9 cellular contexts compared by ENCODE assay signal in genomic region chr15:64622410-64623260, GRCh38.
DNase-seq lines count a peak whose midpoint lies in the region; ATAC-seq, FAIRE-seq and TF ChIP-seq lines count a peak whose summit lies in the region.
"Had no signal": no experiment of that assay in that cellular context is flagged by ENCODE, and none has a peak within 500 bp of the region (broad histone marks: within the 10 kb centered on the region; RNA-seq: fewer than 3 reads in every experiment).

No MANE protein-coding gene starts in this region.

- FAIRE-seq in RCC 7860 (lab: Jason Lieb, UNC), result no peak

- peak overlapping the region; percentile 49 for H3K4me2 ChIP-seq in DND-41 (ENCODE audit: insufficient read depth, low read length)

- peaks cover 60% of the 10 kb centered on the region for H3K79me2 ChIP-seq in DND-41 (ENCODE audit: insufficient read depth, low read length)

- peaks cover 45% of the 10 kb centered on the region for H4K20me1 ChIP-seq in DND-41 (ENCODE audit: insufficient read depth, low read length)

- H3K4me3 ChIP-seq in DND-41 (ENCODE audit: low read depth in 1 of 2, low read length in 2 of 2) (no peak overlapping the region; a peak in 1 of 4 replicates), esophagus squamous epithelium (no peak overlapping the region), aorta (ENCODE audit: low read length in 2 of 2) (no peak overlapping the region)

- DNase-seq in DND-41 (peak; percentile 62), esophagus squamous epithelium (lab: John Stamatoyannopoulos, UW) (no peak), NAMALWA (ENCODE audit: low spot score) (no peak), aorta (no peak), RCC 7860 (ENCODE audit: low spot score) (no peak), NCI-H1417 treated with DMSO at 0.1 percent for 48 hours (lab: John Stamatoyannopoulos, UW) (no peak)
- DNase-seq in activated CD4-positive, CD25-positive, alpha-beta regulatory T cell treated with anti-CD3 and anti-CD28 coated beads, Interleukin-2, amount 50 U/mL, for 72 hours, result peak; percentile 48

- H3K4me1 ChIP-seq in DND-41 (ENCODE audit: insufficient read depth, low read length) (peaks cover 40% of the 10 kb centered on the region), esophagus squamous epithelium (peaks cover 20 to 62% (median 35%) of the 10 kb centered on the region in 3 donors), aorta (ENCODE audit: control insufficient read depth in 1 of 2, insufficient read depth in 2 of 2, low read length in 2 of 2) (peaks cover 3 to 4% of the 10 kb centered on the region in 2 donors)

- H3K9me3 ChIP-seq in DND-41 (ENCODE audit: insufficient read depth, low read length, severe bottlenecking), result no peaks in the 10 kb centered on the region
- no peaks in the 10 kb centered on the region for H3K9me3 ChIP-seq in esophagus squamous epithelium
- H3K9me3 ChIP-seq in aorta (ENCODE audit: control insufficient read depth, low read length), result no peaks in the 10 kb centered on the region
- H3K9me3 ChIP-seq: neutrophil had no signal

- H2AFZ ChIP-seq in DND-41 (ENCODE audit: low read depth, low read length), result no peak overlapping the region

- no peak overlapping the region for H3K9ac ChIP-seq in DND-41 (ENCODE audit: low read depth, low read length)

- no peaks in the 10 kb centered on the region for H3K27me3 ChIP-seq in DND-41 (ENCODE audit: insufficient read depth, low read length, poor library complexity)
- H3K27me3 ChIP-seq in esophagus squamous epithelium, result no peaks in the 10 kb centered on the region
- no peaks in the 10 kb centered on the region for H3K27me3 ChIP-seq in aorta (ENCODE audit: control insufficient read depth in 1 of 2, insufficient read depth in 2 of 2, low read length in 1 of 2)
- H3K27me3 ChIP-seq: neutrophil had no signal

- peak; percentile 92 for ATAC-seq in DND-41 (ENCODE audit: insufficient read depth, low read depth)
- ATAC-seq in HG02610 (IDR thresholded peaks at IDR 0.05; ENCODE audit: unreplicated experiment), result peak; percentile 73
- no peak for ATAC-seq in aorta (ENCODE audit: low FRiP score)

- intact Hi-C loops in esophagus squamous epithelium (cut with DNase I) (no loop called here), aorta (cut with DNase I) (no loop called here)

- H3K36me3 ChIP-seq in DND-41 (ENCODE audit: insufficient read depth, low read length), result peaks cover 20% of the 10 kb centered on the region
- H3K36me3 ChIP-seq in esophagus squamous epithelium, result no peaks in the 10 kb centered on the region
- H3K36me3 ChIP-seq in aorta (ENCODE audit: control insufficient read depth in 1 of 2, insufficient read depth in 2 of 2, low read length in 1 of 2), result no peaks in the 10 kb centered on the region
- H3K36me3 ChIP-seq: neutrophil had no signal

- TF ChIP-seq CTCF in DND-41 (IDR thresholded peaks at IDR 0.05; ENCODE audit: borderline replicate concordance, extremely low read depth, low read length, poor library complexity, severe bottlenecking) (no peak), esophagus squamous epithelium (IDR thresholded peaks at IDR 0.05) (no peak)

- WGBS in esophagus squamous epithelium, 2 donors, result 68 to 76% methylated on average over 7 of the region's 7 CpGs
- WGBS in aorta, 2 donors, result 79 to 86% methylated on average over 7 of the region's 7 CpGs

- H3K27ac ChIP-seq in DND-41 (ENCODE audit: low read length), result peak overlapping the region; percentile 67
- peak overlapping the region in 3 of 4 donors; percentile 52 to 77 (median 64) for H3K27ac ChIP-seq in esophagus squamous epithelium
- no peak overlapping the region for H3K27ac ChIP-seq in aorta (ENCODE audit: low read depth in 1 of 2, low read length in 2 of 2)
- H3K27ac ChIP-seq: neutrophil had no signal

- no peak for TF ChIP-seq POLR2A in esophagus squamous epithelium (IDR thresholded peaks at IDR 0.05)

Comparison
In these comparisons a context has a peak if more than half of its experiments do, and no peak if none do; other contexts are left out.
1. DNase-seq: peak in DND-41 (single experiment) and activated CD4-positive, CD25-positive, alpha-beta regulatory T cell treated with anti-CD3 and anti-CD28 coated beads, Interleukin-2, amount 50 U/mL, for 72 hours (single experiment); none in esophagus squamous epithelium (single experiment), NAMALWA (single experiment), aorta (0 of 2), RCC 7860 (single experiment) and NCI-H1417 treated with DMSO at 0.1 percent for 48 hours (single experiment).
2. H3K27ac ChIP-seq: peak in DND-41 (single experiment) and esophagus squamous epithelium (3 of 4); none in aorta (0 of 2).